Comparison of ENCODE assay signal across 20 cellular contexts in genomic region chr16:10770907-10771306, GRCh38. TPM values are rescaled to one million over a fixed set of nuclear protein-coding genes. Genes with fewer than 3 reads are reported as not detected.
A peak's percentile ranks its signal among the peaks of the same experiment; 100 is the strongest.
DNase-seq lines count a peak whose midpoint lies in the region; ATAC-seq, FAIRE-seq and TF ChIP-seq lines count a peak whose summit lies in the region.
"Had no signal": no experiment of that assay in that cellular context is flagged by ENCODE, and none has a peak within 500 bp of the region (broad histone marks: within the 10 kb centered on the region; RNA-seq: fewer than 3 reads in every experiment).

No MANE protein-coding gene starts in this region.

- no peaks in the 10 kb centered on the region for H3K27me3 ChIP-seq in GM12878 (replicated peaks in 1 of 2; ENCODE audit: control insufficient read depth in 2 of 2, insufficient read depth in 2 of 2, low read length in 1 of 2)
- no peaks in the 10 kb centered on the region for H3K27me3 ChIP-seq in naive thymus-derived CD4-positive, alpha-beta T cell (ENCODE audit: control insufficient read depth in 2 of 2, insufficient read depth in 2 of 2, low read length in 2 of 2)
- H3K27me3 ChIP-seq: right atrium auricular region, transverse colon had no signal

- TF ChIP-seq POLR2A in NB4 (IDR thresholded peaks at IDR 0.05; ENCODE audit: extremely low read depth, insufficient read length) (no peak), GM12878 (IDR thresholded peaks at IDR 0.05; ENCODE audit: low read depth, low read length) (no peak)

- no peak overlapping the region for H3K4me2 ChIP-seq in GM12878 (ENCODE audit: control insufficient read depth, insufficient read depth)

- peak overlapping the region in 1 of 10 donors; percentile 45 for H3K4me3 Mint-ChIP-seq in naive thymus-derived CD4-positive, alpha-beta T cell
- H3K4me3 Mint-ChIP-seq: activated T-cell treated with anti-CD3 and anti-CD28 coated beads, Interleukin-2, amount 50 U/mL, for 24 hours; nephron; T-helper 17 cell had no signal

- no peak for ATAC-seq in GM12878
- ATAC-seq in naive thymus-derived CD4-positive, alpha-beta T cell = peak; percentile 62
- ATAC-seq: activated CD4-positive, CD25-positive, alpha-beta regulatory T cell treated with anti-CD3 and anti-CD28 coated beads, Interleukin-2, amount 50 U/mL, for 24 hours; T-helper 17 cell had no signal

- H3K27ac ChIP-seq in GM12878 (ENCODE audit: control insufficient read depth, insufficient read depth) = no peak overlapping the region
- no peak overlapping the region for H3K27ac ChIP-seq in naive thymus-derived CD4-positive, alpha-beta T cell (ENCODE audit: low read depth, low read length)
- H3K27ac ChIP-seq: coronary artery, right atrium auricular region, transverse colon had no signal

- WGBS in GM12878 (ENCODE audit: insufficient coverage, insufficient replicate concordance, low lambda C conversion rate, missing lambda C conversion rate) = 71% methylated on average over 1 of the region's 1 CpG

- no peak overlapping the region for H2AFZ ChIP-seq in GM12878 (ENCODE audit: control insufficient read depth, low read depth, low read length)

- RAD21 ChIA-PET in GM12878 (lab: Charles Lee; ENCODE audit: unreplicated experiment) = interaction anchor here (1.0 to 3.1 kb wide), 5 partner anchors 18 to 106 kb away, joined by 3 to 10 read pairs (median 6); partner anchors contain the start of genes CIITA and NUBP1

- H3K27me3 Mint-ChIP-seq in naive thymus-derived CD4-positive, alpha-beta T cell = peaks cover 0 to 7% (median 0%) of the 10 kb centered on the region in 5 donors
- H3K27me3 Mint-ChIP-seq: activated T-cell treated with anti-CD3 and anti-CD28 coated beads, Interleukin-2, amount 50 U/mL, for 24 hours; T-helper 17 cell had no signal

- SMC1A ChIA-PET in GM12878 (lab: Charles Lee; ENCODE audit: uncharacterized antibody, unreplicated experiment) = interaction anchor here (0.8 to 2.6 kb wide), 7 partner anchors 14 to 148 kb away, joined by 3 to 8 read pairs (median 3); no protein-coding TSS in a partner anchor

- H3K9me3 ChIP-seq in GM12878 (replicated peaks; ENCODE audit: control insufficient read depth, insufficient read depth, low read length) = no peaks in the 10 kb centered on the region
- H3K9me3 ChIP-seq in naive thymus-derived CD4-positive, alpha-beta T cell (ENCODE audit: control insufficient read depth in 2 of 3, low read length in 3 of 3) = no peaks in the 10 kb centered on the region
- H3K9me3 ChIP-seq: right atrium auricular region, transverse colon had no signal

- POLR2A ChIA-PET in GM12878 (lab: Charles Lee) = interaction anchor here (0.6 kb wide), 1 partner anchor 60 kb away, joined by 3 read pairs; no protein-coding TSS in a partner anchor
- POLR2A ChIA-PET in naive thymus-derived CD4-positive, alpha-beta T cell (lab: Charles Lee) = no interaction called here

- H3K4me3 ChIP-seq in NB4 (ENCODE audit: low read depth, low read length) (no peak overlapping the region), GM12878 (no peak overlapping the region)
- H3K4me3 ChIP-seq in naive thymus-derived CD4-positive, alpha-beta T cell (ENCODE audit: low read length) = no peak overlapping the region
- H3K4me3 ChIP-seq: coronary artery, right atrium auricular region, transverse colon had no signal

- H3K27ac Mint-ChIP-seq in naive thymus-derived CD4-positive, alpha-beta T cell = peak overlapping the region in 6 of 9 donors; percentile 10 to 79 (median 50)
- H3K27ac Mint-ChIP-seq: activated T-cell treated with anti-CD3 and anti-CD28 coated beads, Interleukin-2, amount 50 U/mL, for 24 hours; nephron; T-helper 17 cell had no signal

- no peaks in the 10 kb centered on the region for H4K20me1 ChIP-seq in GM12878 (ENCODE audit: control insufficient read depth, insufficient read depth)

- BruUV-seq in GM12878 (replicated peaks; lab: Mats Ljungman, UMichigan) = no TSS peak

- no peak for TF ChIP-seq RAD21 in GM12878 (IDR thresholded peaks at IDR 0.05; ENCODE audit: insufficient read depth, low read depth, low read length)

- H3K36me3 ChIP-seq in GM12878 (ENCODE audit: control insufficient read depth in 2 of 2, insufficient read depth in 2 of 2, low read length in 1 of 2) = no peaks in the 10 kb centered on the region; a peak in 2 of 4 replicates
- H3K36me3 ChIP-seq in naive thymus-derived CD4-positive, alpha-beta T cell (ENCODE audit: control insufficient read depth in 2 of 3, insufficient read depth in 3 of 3, low read length in 3 of 3) = peaks cover 0 to 21% (median 0%) of the 10 kb centered on the region in 3 experiments

- no peaks in the 10 kb centered on the region for H3K9me3 Mint-ChIP-seq in naive thymus-derived CD4-positive, alpha-beta T cell
- H3K9me3 Mint-ChIP-seq: activated T-cell treated with anti-CD3 and anti-CD28 coated beads, Interleukin-2, amount 50 U/mL, for 24 hours; nephron had no signal

- no peak for TF ChIP-seq EP300 in GM12878 (IDR thresholded peaks at IDR 0.05; ENCODE audit: borderline replicate concordance in 1 of 2, control insufficient read depth in 1 of 2, low read depth in 2 of 2, low read length in 2 of 2)

- FAIRE-seq in GM12878 (lab: Jason Lieb, UNC) = no peak

- H3K9ac ChIP-seq in GM12878 (ENCODE audit: control insufficient read depth, insufficient read depth, low read length) = no peak overlapping the region

- peaks cover 2 to 15% (median 12%) of the 10 kb centered on the region in 7 donors for H3K4me1 Mint-ChIP-seq in naive thymus-derived CD4-positive, alpha-beta T cell
- H3K4me1 Mint-ChIP-seq: nephron had no signal

- TF ChIP-seq CTCF in NB4 (IDR thresholded peaks at IDR 0.05; ENCODE audit: low read depth, low read length) = no peak
- no peak for TF ChIP-seq CTCF in GM12878 (IDR thresholded peaks at IDR 0.05 in 2 of 3, conservative IDR thresholded peaks at IDR 0.05 in 1 of 3; ENCODE audit: control insufficient read depth in 2 of 3, extremely low read depth in 1 of 3, insufficient read depth in 1 of 3, low read depth in 3 of 3, low read length in 3 of 3)

- H3K79me2 ChIP-seq in GM12878 (ENCODE audit: control insufficient read depth, insufficient read depth, low read length) = no peaks in the 10 kb centered on the region

- H3K4me1 ChIP-seq in GM12878 (ENCODE audit: control insufficient read depth, insufficient read depth, low read length) = peaks cover 17% of the 10 kb centered on the region
- H3K4me1 ChIP-seq in naive thymus-derived CD4-positive, alpha-beta T cell (ENCODE audit: control insufficient read depth in 2 of 2, insufficient read depth in 2 of 2, low read length in 2 of 2) = peaks cover 0 to 7% of the 10 kb centered on the region in 2 donors
- H3K4me1 ChIP-seq: transverse colon had no signal

- peaks cover 0 to 20% (median 4%) of the 10 kb centered on the region in 5 donors for H3K36me3 Mint-ChIP-seq in naive thymus-derived CD4-positive, alpha-beta T cell

- intact Hi-C loops in GM12878 (cut with micrococcal nuclease; ENCODE audit: unreplicated experiment) = no loop called here
- intact Hi-C loops in naive thymus-derived CD4-positive, alpha-beta T cell (cut with micrococcal nuclease) = loop anchor here in 1 of 2 donors (5.0 kb wide), 1 partner anchor 146 kb away; no protein-coding TSS in a partner anchor

- peak; percentile 48 for DNase-seq in GF-D8 (lab: John Stamatoyannopoulos, UW)
- DNase-seq in NB4 (ENCODE audit: low read depth) = peak; percentile 91
- no peak for DNase-seq in GM12878 (ENCODE audit: low read depth, low spot score)
- DNase-seq in naive thymus-derived CD4-positive, alpha-beta T cell = peak in 4 of 9 donors; percentile 3 to 21 (median 16)
- DNase-seq in NCI-H2081 (lab: John Stamatoyannopoulos, UW) = no peak
- DNase-seq in GOT3 (lab: John Stamatoyannopoulos, UW) = no peak
- no peak for DNase-seq in germinal center (ENCODE audit: low spot score)
- DNase-seq: activated T-cell treated with anti-CD3 and anti-CD28 coated beads, Interleukin-2, amount 50 U/mL, for 24 hours; amygdala; EL; erythroblast; MM.1S; NCI-H2227 treated with DMSO at 0.1 percent for 48 hours; stimulated activated CD4-positive, alpha-beta T cell treated with anti-CD3 and anti-CD28 coated beads, Interleukin-2, amount 100 ng/mL, for 48 hours; T-helper 17 cell; transverse colon had no signal

- CTCF ChIA-PET in GM12878 (lab: Yijun Ruan, JAX) = interaction anchor here (0.6 to 1.8 kb wide), 8 partner anchors 11 to 473 kb away, joined by 3 to 5 read pairs (median 3); no protein-coding TSS in a partner anchor
- CTCF ChIA-PET in naive thymus-derived CD4-positive, alpha-beta T cell (lab: Charles Lee) = no interaction called here

- in situ Hi-C loops in GM12878 (cut with MboI) = no loop called here

RNA-seq across cellular contexts. Expression of gene NUBP1, which starts 27.3 kb away (rescaled TPM):
- total RNA-seq in GM12878 (2013; cell fraction: nucleolus; rRNA removed) = 11.1 and 12.4 TPM in 2 replicates
- 49.6 and 56.9 TPM in 2 replicates for total RNA-seq in GM12878 (2014; rRNA removed)
- 53.6 and 55.1 TPM in 2 replicates for total RNA-seq in GM12878 (2014; rRNA removed; fragmentation: Illumina TruSeq; extraction: Trizol)
- total RNA-seq in GM12878 (2021) = 46.7 and 53.3 TPM in 2 replicates
- 33.6 TPM for polyA plus RNA-seq in GM12878 (2011; ENCODE audit: low read depth)
- polyA plus RNA-seq in GM12878 (2011; rRNA removed) = 64.3 and 74.9 TPM in 2 replicates
- polyA plus RNA-seq in GM12878 (2011; cell fraction: cytosol; rRNA removed) = 82.8 and 88.2 TPM in 2 replicates
- polyA plus RNA-seq in GM12878 (2011; cell fraction: nucleus; rRNA removed) = 47.6 and 55.6 TPM in 2 replicates
- polyA plus RNA-seq in GM12878 (2012) = 40.3 and 47.4 TPM in 2 replicates
- polyA plus RNA-seq in GM12878 (2014; fragmentation: Illumina TruSeq; extraction: Trizol) = 51.5 and 66.9 TPM in 2 replicates
- 10 to 100 TPM; 31.0 to 36.3 TPM for polyA plus RNA-seq in GM12878 (2014; fragmentation: Nextera tagmentation; extraction: Ambion mirVana)
- 62.8 and 65.7 TPM in 2 replicates for polyA plus RNA-seq in GM12878 (2014; rRNA removed)
- 10 to 100 TPM; 59.7 to 60.7 TPM for polyA plus RNA-seq in GM12878 (2016; fragmentation: Nextera tagmentation; extraction: Ambion mirVana)
- polyA minus RNA-seq in GM12878 (2011; rRNA and poly(A)+ RNA removed) = 36.2 and 42.1 TPM in 2 replicates
- 20.0 and 22.7 TPM in 2 replicates for polyA minus RNA-seq in GM12878 (2011; cell fraction: cytosol; rRNA and poly(A)+ RNA removed)
- polyA minus RNA-seq in GM12878 (2011; cell fraction: nucleus; rRNA and poly(A)+ RNA removed) = 8.1 and 12.7 TPM in 2 replicates
- 10 to 100 TPM; 24.0 to 30.0 (median 25.5) TPM for total RNA-seq in naive thymus-derived CD4-positive, alpha-beta T cell
- 10 to 100 TPM; 32.7 to 48.3 TPM for polyA plus RNA-seq in naive thymus-derived CD4-positive, alpha-beta T cell

RNA-seq across cellular contexts. Expression of gene TVP23A, which starts 47.7 kb away (rescaled TPM):
- total RNA-seq in GM12878 (2013; cell fraction: nucleolus; rRNA removed) = 10.6 and 11.7 TPM in 2 replicates
- total RNA-seq in GM12878 (2014; rRNA removed) = 1.1 and 1.9 TPM in 2 replicates
- 1.5 and 1.7 TPM in 2 replicates for total RNA-seq in GM12878 (2014; rRNA removed; fragmentation: Illumina TruSeq; extraction: Trizol)
- total RNA-seq in GM12878 (2021) = 1.6 and 1.7 TPM in 2 replicates
- polyA plus RNA-seq in GM12878 (2011; ENCODE audit: low read depth) = 3.2 TPM
- 2.6 and 2.8 TPM in 2 replicates for polyA plus RNA-seq in GM12878 (2011; rRNA removed)
- 1.2 and 1.6 TPM in 2 replicates for polyA plus RNA-seq in GM12878 (2011; cell fraction: cytosol; rRNA removed)
- polyA plus RNA-seq in GM12878 (2011; cell fraction: nucleus; rRNA removed) = 1.2 and 1.8 TPM in 2 replicates
- polyA plus RNA-seq in GM12878 (2012) = 6.8 and 7.4 TPM in 2 replicates
- polyA plus RNA-seq in GM12878 (2014; fragmentation: Illumina TruSeq; extraction: Trizol) = 1.9 and 2.8 TPM in 2 replicates
- 1 to 10 TPM; 4.6 to 6.4 TPM for polyA plus RNA-seq in GM12878 (2014; fragmentation: Nextera tagmentation; extraction: Ambion mirVana)
- 1.4 and 1.8 TPM in 2 replicates for polyA plus RNA-seq in GM12878 (2014; rRNA removed)
- polyA plus RNA-seq in GM12878 (2016; fragmentation: Nextera tagmentation; extraction: Ambion mirVana) = 1 to 10 TPM; 3.4 to 3.6 TPM
- polyA minus RNA-seq in GM12878 (2011; rRNA and poly(A)+ RNA removed) = 0.88 and 1.5 TPM in 2 replicates
- 0.94 TPM in 1 of 2 replicates, not detected in the other for polyA minus RNA-seq in GM12878 (2011; cell fraction: cytosol; rRNA and poly(A)+ RNA removed)
- polyA minus RNA-seq in GM12878 (2011; cell fraction: nucleus; rRNA and poly(A)+ RNA removed) = 0.57 and 0.60 TPM in 2 replicates
- under 1 TPM in 1 of 5 experiments, not detected in 4; 0.10 TPM for total RNA-seq in naive thymus-derived CD4-positive, alpha-beta T cell
- polyA plus RNA-seq in naive thymus-derived CD4-positive, alpha-beta T cell = under 1 TPM; 0.15 to 0.17 TPM
- total RNA-seq: T-helper 17 cell had no signal

Comparison
In these comparisons a context has a peak if more than half of its experiments do, and no peak if none do; other contexts are left out.
1. DNase-seq: peak in GF-D8 (single experiment) and NB4 (single experiment); none in GM12878 (single experiment), NCI-H2081 (0 of 2), GOT3 (single experiment) and germinal center (single experiment).